Comparison of ENCODE assay signal across 1 cellular context in genomic region chr19:655691-656090, GRCh38.
TF ChIP-seq lines count a peak whose summit lies in the region.

No MANE protein-coding gene starts in this region.

TF ChIP-seq in K562, 482 proteins besides CTCF, POLR2A, EP300 and RAD21:
- TF ChIP-seq HCFC1 (IDR thresholded peaks at IDR 0.05; ENCODE audit: low read depth, low read length), result no peak
- no peak for TF ChIP-seq HNRNPK (IDR thresholded peaks at IDR 0.05; ENCODE audit: low read depth, low read length, poor library complexity, severe bottlenecking)
- TF ChIP-seq ZC3H4 (CRISPR knock-in tag; IDR thresholded peaks at IDR 0.05; ENCODE audit: borderline replicate concordance), result no peak
- TF ChIP-seq ZNF668 (CRISPR knock-in tag; IDR thresholded peaks at IDR 0.05), result no peak
- TF ChIP-seq THRAP3 (IDR thresholded peaks at IDR 0.05; ENCODE audit: borderline replicate concordance), result no peak
- TF ChIP-seq TCFL5 (CRISPR knock-in tag; conservative IDR thresholded peaks at IDR 0.05), result no peak
- TF ChIP-seq RBFOX2 (IDR thresholded peaks at IDR 0.05; ENCODE audit: low read depth, low read length), result peak; percentile 29; the same call in 1 of the 2 replicates
- TF ChIP-seq ZNF274 (IDR thresholded peaks at IDR 0.05; ENCODE audit: borderline replicate concordance, low read depth, low read length), result no peak
- peak; percentile 49 for TF ChIP-seq POLR2G (IDR thresholded peaks at IDR 0.05; ENCODE audit: low read depth, low read length)
